ENCODE assay signal across 9 cellular contexts in the genomic region with DNA sequence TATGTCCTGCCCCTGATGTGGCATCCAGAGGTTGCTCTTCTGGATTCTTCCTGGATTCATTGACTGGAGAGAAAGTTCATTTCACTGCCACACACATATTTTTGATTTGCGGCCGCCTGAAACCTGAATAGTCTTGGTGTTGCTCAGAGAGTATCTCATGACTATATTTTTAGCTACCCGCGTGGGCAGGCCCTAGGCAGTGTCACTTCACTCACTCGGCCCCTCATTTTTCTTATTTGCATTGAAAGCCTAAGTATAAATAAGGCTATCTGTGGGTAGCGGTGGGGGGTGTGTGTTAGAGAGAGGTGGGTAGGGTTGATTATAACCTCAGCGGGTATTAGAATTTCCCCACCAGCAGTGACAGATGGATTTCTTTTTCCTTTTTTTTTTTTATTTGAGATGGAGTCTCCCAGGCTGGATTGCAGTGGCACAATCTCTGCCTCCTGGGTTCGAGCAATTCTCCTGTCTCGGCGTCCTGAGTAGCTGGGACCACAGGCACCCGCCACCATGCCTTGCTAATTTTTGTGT.
DNase-seq lines count a peak whose midpoint lies in the region; ATAC-seq, FAIRE-seq and TF ChIP-seq lines count a peak whose summit lies in the region.
"Had no signal": no experiment of that assay in that cellular context is flagged by ENCODE, and none has a peak within 500 bp of the region (broad histone marks: within the 10 kb centered on the region; RNA-seq: fewer than 3 reads in every experiment).

No MANE protein-coding gene starts in this region.

- CTCF ChIA-PET in PC-9 (lab: Charles Lee): no interaction called here

- TF ChIP-seq CTCF in PC-9 (conservative IDR thresholded peaks at IDR 0.05): no peak

- DNase-seq in GM12891 (ENCODE audit: insufficient read length, low spot score) (no peak), left ventricle myocardium superior (no peak), NCI-H1694 (lab: John Stamatoyannopoulos, UW) (no peak), ecto neural progenitor cell (ENCODE audit: low spot score) (no peak), PC-9 (no peak)
- no peak for DNase-seq in stimulated activated CD4-positive, alpha-beta T cell treated with anti-CD3 and anti-CD28 coated beads, Interleukin-4, amount 100 ng/mL, for 24 hours
- DNase-seq: CD8-positive, alpha-beta memory T cell had no signal

- no peaks in the 10 kb centered on the region for H3K27me3 ChIP-seq in PC-9 (ENCODE audit: insufficient read depth, low read depth)

- peaks cover 94% of the 10 kb centered on the region for H3K79me2 ChIP-seq in PC-9 (ENCODE audit: low read depth)

- H2AFZ ChIP-seq in PC-9: no peak overlapping the region

- FAIRE-seq in GM12891 (lab: Jason Lieb, UNC): no peak

- peaks cover 5% of the 10 kb centered on the region; the same call in 1 of the 2 replicates for H3F3A ChIP-seq in PC-9 (ENCODE audit: insufficient read depth, low read depth)

- no peaks in the 10 kb centered on the region for H3K9me2 ChIP-seq in PC-9 (ENCODE audit: insufficient read depth)

- ATAC-seq in GM21390 (IDR thresholded peaks at IDR 0.05; ENCODE audit: unreplicated experiment) (peak; percentile 51), HG03135 (IDR thresholded peaks at IDR 0.05; ENCODE audit: unreplicated experiment) (peak; percentile 53), left ventricle myocardium superior (peak; percentile 83)

- no peak overlapping the region for H3K27ac ChIP-seq in PC-9

- no peaks in the 10 kb centered on the region for H3K36me3 ChIP-seq in PC-9 (ENCODE audit: low read depth)

- peaks cover 31% of the 10 kb centered on the region for H4K20me1 ChIP-seq in PC-9 (ENCODE audit: insufficient read depth)

- no peak overlapping the region for H3K4me2 ChIP-seq in PC-9

- intact Hi-C loops in left ventricle myocardium superior (cut with micrococcal nuclease) (no loop called here), PC-9 (cut with micrococcal nuclease; ENCODE audit: unreplicated experiment) (no loop called here)

- H3K4me1 ChIP-seq in PC-9 (replicated peaks; ENCODE audit: insufficient read depth): no peaks in the 10 kb centered on the region

- no peak overlapping the region for H3K4me3 ChIP-seq in PC-9

- POLR2A ChIA-PET in PC-9 (lab: Charles Lee; ENCODE audit: unreplicated experiment): no interaction called here

- no peak; the same call in 1 of the 2 replicates for TF ChIP-seq POLR2A in GM12891 (IDR thresholded peaks at IDR 0.05; ENCODE audit: low read depth, low read length)

- no TSS peak for BruUV-seq in PC-9 (replicated peaks; lab: Mats Ljungman, UMichigan)

- no peaks in the 10 kb centered on the region for H3K9me3 ChIP-seq in PC-9 (ENCODE audit: insufficient read depth, low read depth)

TF ChIP-seq in GM12891, 5 proteins besides CTCF, POLR2A, EP300 and RAD21:
- TF ChIP-seq PAX5 (IDR thresholded peaks at IDR 0.05; ENCODE audit: insufficient read depth, low read length, severe bottlenecking) (no peak), POLR2AphosphoS5 (IDR thresholded peaks at IDR 0.05; ENCODE audit: low read depth, low read length) (no peak), TAF1 (IDR thresholded peaks at IDR 0.05; ENCODE audit: low read depth, low read length) (no peak), SPI1 (IDR thresholded peaks at IDR 0.05; ENCODE audit: low read depth, low read length) (no peak), POU2F2 (IDR thresholded peaks at IDR 0.05; ENCODE audit: low read depth, low read length) (peak; percentile 90; the same call in 1 of the 2 replicates)
